26 cellular contexts compared by ENCODE assay signal in genomic region chr11:548700-549603, GRCh38. TPM values are rescaled to one million over a fixed set of nuclear protein-coding genes. Genes with fewer than 3 reads are reported as not detected.
DNase-seq lines count a peak whose midpoint lies in the region; ATAC-seq, FAIRE-seq and TF ChIP-seq lines count a peak whose summit lies in the region.
"Had no signal": no experiment of that assay in that cellular context is flagged by ENCODE, and none has a peak within 500 bp of the region (broad histone marks: within the 10 kb centered on the region; RNA-seq: fewer than 3 reads in every experiment).

No MANE protein-coding gene starts in this region.

- H3K4me3 ChIP-seq in HepG2 (replicated peaks in 1 of 3; ENCODE audit: insufficient read depth in 1 of 3, low read depth in 2 of 3, low read length in 3 of 3) (no peak overlapping the region), right lobe of liver (no peak overlapping the region), RWPE2 (ENCODE audit: severe bottlenecking) (no peak overlapping the region), kidney (ENCODE audit: low read length in 2 of 2) (no peak overlapping the region), SK-N-SH (ENCODE audit: low read depth in 2 of 2, low read length in 1 of 2) (no peak overlapping the region)
- H3K4me3 ChIP-seq: dorsolateral prefrontal cortex, lung, pancreas, skin epidermis had no signal

- no peak for DNase-seq in HepG2 (ENCODE audit: low spot score)
- no peak for DNase-seq in right lobe of liver
- no peak for DNase-seq in RWPE2 (ENCODE audit: low spot score)
- peak; percentile 66 for DNase-seq in kidney
- no peak for DNase-seq in sciatic nerve (ENCODE audit: low spot score)
- no peak for DNase-seq in SKM-1 treated with dmso at 0.1 percent for 144 hours (lab: John Stamatoyannopoulos, UW; ENCODE audit: unreplicated experiment)
- no peak for DNase-seq in SK-N-SH
- no peak for DNase-seq in activated naive CD4-positive, alpha-beta T cell treated with anti-CD3 and anti-CD28 coated beads, Interleukin-2, amount 50 U/mL, for 16 hours
- DNase-seq: ACHN; activated CD4-positive, alpha-beta T cell treated with anti-CD3 and anti-CD28 coated beads for 4 hours; activated CD8-positive, alpha-beta memory T cell treated with anti-CD3 and anti-CD28 coated beads, Interleukin-2, amount 10 ng/mL, durations not matched to agents 7 days and 5 days; activated naive CD8-positive, alpha-beta T cell treated with anti-CD3 and anti-CD28 coated beads, Interleukin-2, amount 50 U/mL, for 24 hours; dorsolateral prefrontal cortex; H9; naive B cell; NCI-H187 treated with DMSO at 0.1 percent for 48 hours; stimulated activated CD4-positive, alpha-beta T cell treated with anti-CD3 and anti-CD28 coated beads, Interleukin-4, amount 100 ng/mL, for 1 hour; T-helper 9 cell had no signal

- no TSS peak for BruUV-seq in HepG2 (replicated peaks; lab: Mats Ljungman, UMichigan)

- 53% methylated on average over 22 of the region's 32 CpGs for WGBS in HepG2 (ENCODE audit: low lambda C conversion rate)
- 89% methylated on average over 15 of the region's 32 CpGs for WGBS in right lobe of liver (ENCODE audit: insufficient coverage, low coverage, low lambda C conversion rate, missing lambda C conversion rate)
- 78% methylated on average over 30 of the region's 32 CpGs for whole genome bisulfite sequencing in SK-N-SH (ENCODE audit: low lambda C conversion rate)

- POLR2A ChIA-PET in HepG2 (lab: Yijun Ruan, JAX): interaction anchor here (1.2 kb wide), 1 partner anchor 10 kb away, joined by 3 read pairs; no protein-coding TSS in a partner anchor
- POLR2A ChIA-PET in SK-N-SH (lab: Yijun Ruan, JAX): no interaction called here

- no peak overlapping the region for H2AFZ ChIP-seq in HepG2 (ENCODE audit: low read length)
- no peak overlapping the region for H2AFZ ChIP-seq in SK-N-SH (ENCODE audit: low read depth)

- intact Hi-C loops in HepG2 (cut with micrococcal nuclease; ENCODE audit: unreplicated experiment) (no loop called here), right lobe of liver (cut with DNase I) (no loop called here), kidney (cut with DNase I) (no loop called here), sciatic nerve (cut with DNase I) (no loop called here)

- H3K4me1 ChIP-seq in HepG2 (ENCODE audit: insufficient read depth, low read length) (peaks cover 61% of the 10 kb centered on the region), right lobe of liver (no peaks in the 10 kb centered on the region), RWPE2 (ENCODE audit: insufficient read depth, poor library complexity, severe bottlenecking) (no peaks in the 10 kb centered on the region), kidney (ENCODE audit: control insufficient read depth in 1 of 2, insufficient read depth in 1 of 2, low read depth in 1 of 2, low read length in 2 of 2) (peaks cover 0 to 5% of the 10 kb centered on the region in 2 donors), SK-N-SH (ENCODE audit: control insufficient read depth in 1 of 2, insufficient read depth in 2 of 2, low read depth in 1 of 2, low read length in 1 of 2) (peaks cover 0 to 4% of the 10 kb centered on the region in 2 experiments; a peak in 1 of 4 replicates)

- TF ChIP-seq RAD21 in HepG2 (CRISPR knock-in tag; IDR thresholded peaks at IDR 0.05): no peak
- no peak for TF ChIP-seq RAD21 in SK-N-SH (IDR thresholded peaks at IDR 0.05; ENCODE audit: low read length)

- H3F3A ChIP-seq in SK-N-SH (replicated peaks; ENCODE audit: insufficient read depth): no peaks in the 10 kb centered on the region

- no peaks in the 10 kb centered on the region for H3K9me2 ChIP-seq in SK-N-SH

- FAIRE-seq in HepG2 (lab: Jason Lieb, UNC): no peak
- no peak for FAIRE-seq in kidney (lab: Jason Lieb, UNC)
- FAIRE-seq: frontal cortex, GM12891, keratinocyte, pancreas, urothelium cell line had no signal

- in situ Hi-C loops in HepG2 (cut with HindIII; ENCODE audit: extremely low pct_ligation_motif_present, low pct_unique_long_range_greater_than_20kb): no loop called here

- H3K79me2 ChIP-seq in HepG2 (ENCODE audit: insufficient read depth, low read length) (no peaks in the 10 kb centered on the region), SK-N-SH (ENCODE audit: insufficient read depth) (no peaks in the 10 kb centered on the region)

- TF ChIP-seq CTCF in HepG2 (CRISPR knock-in tag; IDR thresholded peaks at IDR 0.05) (no peak), right lobe of liver (IDR thresholded peaks at IDR 0.05) (no peak), RWPE2 (IDR thresholded peaks at IDR 0.05; ENCODE audit: poor library complexity, severe bottlenecking) (no peak), kidney (IDR thresholded peaks at IDR 0.05; ENCODE audit: borderline replicate concordance, extremely low read depth, insufficient read depth) (no peak), SK-N-SH (IDR thresholded peaks at IDR 0.05) (no peak)

- H3K4me2 ChIP-seq in HepG2 (ENCODE audit: low read depth, low read length) (no peak overlapping the region), SK-N-SH (no peak overlapping the region)

- TF ChIP-seq EP300 in HepG2 (IDR thresholded peaks at IDR 0.05; ENCODE audit: low read depth in 2 of 2, low read length in 2 of 2) (no peak), HepG2 (CRISPR knock-in tag; IDR thresholded peaks at IDR 0.05; ENCODE audit: borderline replicate concordance) (no peak), SK-N-SH (IDR thresholded peaks at IDR 0.05; ENCODE audit: borderline replicate concordance in 1 of 2, low read depth in 1 of 2, low read length in 1 of 2) (no peak)

- H3K9me3 ChIP-seq in HepG2 (ENCODE audit: low read length) (no peaks in the 10 kb centered on the region), right lobe of liver (no peaks in the 10 kb centered on the region), RWPE2 (ENCODE audit: severe bottlenecking) (no peaks in the 10 kb centered on the region), kidney (ENCODE audit: control insufficient read depth in 1 of 2, low read length in 2 of 2) (no peaks in the 10 kb centered on the region), SK-N-SH (no peaks in the 10 kb centered on the region)
- H3K9me3 ChIP-seq: pancreas had no signal

- H3K9ac ChIP-seq in HepG2 (ENCODE audit: insufficient read depth, low read depth, low read length) (no peak overlapping the region), kidney (ENCODE audit: low read length in 2 of 2) (no peak overlapping the region), SK-N-SH (no peak overlapping the region)

- CTCF ChIA-PET in HepG2 (lab: Yijun Ruan, JAX; ENCODE audit: low intra/inter-chr PET ratio, low total read pairs) (no interaction called here), SK-N-SH (lab: Yijun Ruan, JAX) (interaction anchor here (1.5 kb wide), 1 partner anchor 179 kb away, joined by 7 read pairs; no protein-coding TSS in a partner anchor)

- ATAC-seq in HepG2: no peak
- no peak for ATAC-seq in right lobe of liver
- ATAC-seq in RWPE2 (ENCODE audit: low read depth): 0 out of 3 replicates have a peak, but pooled peaks have one; percentile 16
- no peak for ATAC-seq in sciatic nerve
- ATAC-seq: activated CD8-positive, alpha-beta memory T cell treated with anti-CD3 and anti-CD28 coated beads, Interleukin-2, amount 10 ng/mL, durations not matched to agents 7 days and 5 days; activated naive CD8-positive, alpha-beta T cell treated with anti-CD3 and anti-CD28 coated beads, Interleukin-2, amount 50 U/mL, for 24 hours; pancreas had no signal

- H4K20me1 ChIP-seq in HepG2 (ENCODE audit: insufficient read depth, low read length): no peaks in the 10 kb centered on the region
- no peaks in the 10 kb centered on the region for H4K20me1 ChIP-seq in SK-N-SH (ENCODE audit: insufficient read depth)

- TF ChIP-seq POLR2A in HepG2 (IDR thresholded peaks at IDR 0.05; ENCODE audit: insufficient read depth in 1 of 2, low read depth in 2 of 2, low read length in 2 of 2) (no peak), right lobe of liver (IDR thresholded peaks at IDR 0.05) (no peak)

- H3K27me3 ChIP-seq in HepG2 (ENCODE audit: control insufficient read depth in 1 of 2, insufficient read depth in 2 of 2, low read length in 2 of 2) (peaks cover 12 to 37% of the 10 kb centered on the region in 2 experiments), right lobe of liver (no peaks in the 10 kb centered on the region), RWPE2 (ENCODE audit: insufficient read depth, poor library complexity, severe bottlenecking) (no peaks in the 10 kb centered on the region), SK-N-SH (ENCODE audit: insufficient read depth) (no peaks in the 10 kb centered on the region)
- H3K27me3 ChIP-seq: pancreas had no signal

- H3K27ac ChIP-seq in HepG2 (ENCODE audit: extremely low read length, insufficient read depth, low read length) (no peak overlapping the region), right lobe of liver (no peak overlapping the region), RWPE2 (ENCODE audit: poor library complexity, severe bottlenecking) (no peak overlapping the region), kidney (ENCODE audit: low read depth in 2 of 2, low read length in 2 of 2) (no peak overlapping the region), SK-N-SH (ENCODE audit: low read depth in 2 of 2, low read length in 1 of 2) (no peak overlapping the region)
- H3K27ac ChIP-seq: C4-2B, dorsolateral prefrontal cortex, pancreas, skin epidermis had no signal

- H3K36me3 ChIP-seq in HepG2 (replicated peaks in 1 of 2; ENCODE audit: control insufficient read depth in 1 of 2, insufficient read depth in 2 of 2, low read length in 2 of 2) (no peaks in the 10 kb centered on the region), right lobe of liver (no peaks in the 10 kb centered on the region), RWPE2 (ENCODE audit: low read depth) (no peaks in the 10 kb centered on the region), kidney (ENCODE audit: control insufficient read depth in 1 of 2, insufficient read depth in 2 of 2, low read length in 2 of 2) (no peaks in the 10 kb centered on the region), SK-N-SH (replicated peaks in 1 of 2; ENCODE audit: control insufficient read depth in 1 of 2, insufficient read depth in 2 of 2, low read length in 1 of 2) (no peaks in the 10 kb centered on the region)
- H3K36me3 ChIP-seq: pancreas had no signal

RNA-seq across cellular contexts. Expression of gene LMNTD2, which starts 11.6 kb away (rescaled TPM):
- total RNA-seq in HepG2 (2016; rRNA removed; fragmentation: Illumina TruSeq; extraction: Trizol): 0.25 and 1.1 TPM in 2 replicates
- 0.40 and 0.44 TPM in 2 replicates for total RNA-seq in HepG2 (2016; cell fraction: cytosol; rRNA removed; fragmentation: Illumina TruSeq; extraction: Trizol; ENCODE audit: low read depth)
- 0.45 and 1.1 TPM in 2 replicates for total RNA-seq in HepG2 (2016; cell fraction: insoluble cytoplasmic fraction; rRNA removed; fragmentation: Illumina TruSeq; extraction: Trizol)
- 0.79 and 1.3 TPM in 2 replicates for total RNA-seq in HepG2 (2016; cell fraction: membrane; rRNA removed; fragmentation: Illumina TruSeq; extraction: Trizol)
- total RNA-seq in HepG2 (2016; cell fraction: nucleus; rRNA removed; fragmentation: Illumina TruSeq; extraction: Trizol): 1.3 and 1.7 TPM in 2 replicates
- polyA plus RNA-seq in HepG2 (2011; rRNA removed): 3.1 and 3.6 TPM in 2 replicates
- 1.1 and 2.2 TPM in 2 replicates for polyA plus RNA-seq in HepG2 (2011; cell fraction: cytosol; rRNA removed)
- polyA plus RNA-seq in HepG2 (2011; cell fraction: nucleus; rRNA removed): 50.0 and 60.4 TPM in 2 replicates
- 1.3 and 1.4 TPM in 2 replicates for polyA plus RNA-seq in HepG2 (2012)
- polyA plus RNA-seq in HepG2 (2016; cell fraction: cytosol; fragmentation: Illumina TruSeq; extraction: Trizol; ENCODE audit: low read depth): 0.53 and 0.78 TPM in 2 replicates
- polyA plus RNA-seq in HepG2 (2016; cell fraction: insoluble cytoplasmic fraction; fragmentation: Illumina TruSeq; extraction: Trizol; ENCODE audit: low read depth): 0.42 and 0.68 TPM in 2 replicates
- 0.96 and 1.2 TPM in 2 replicates for polyA plus RNA-seq in HepG2 (2016; cell fraction: membrane; fragmentation: Illumina TruSeq; extraction: Trizol; ENCODE audit: low read depth)
- polyA plus RNA-seq in HepG2 (2016; cell fraction: nucleus; fragmentation: Illumina TruSeq; extraction: Trizol; ENCODE audit: insufficient read depth, low read depth): 3.7 and 5.0 TPM in 2 replicates
- 0.51 and 0.96 TPM in 2 replicates for polyA minus RNA-seq in HepG2 (2011; rRNA and poly(A)+ RNA removed; ENCODE audit: low replicate concordance)
- polyA minus RNA-seq in HepG2 (2011; cell fraction: cytosol; rRNA and poly(A)+ RNA removed): 0.88 and 1.4 TPM in 2 replicates
- 2.6 and 3.1 TPM in 2 replicates for polyA minus RNA-seq in HepG2 (2011; cell fraction: nucleus; rRNA and poly(A)+ RNA removed)
- total RNA-seq in right lobe of liver: 10 to 100 TPM in 1 of 6 experiments, 1 to 10 TPM in 5; 4.7 to 14.7 (median 7.9) TPM
- 8.0 TPM for total RNA-seq in kidney
- polyA plus RNA-seq in kidney (ENCODE audit: insufficient read depth, low read depth, low replicate concordance): 6.2 TPM
- 1.3 TPM for total RNA-seq in sciatic nerve
- 2.4 and 2.6 TPM in 2 replicates for polyA plus RNA-seq in SK-N-SH (2012; rRNA removed)
- polyA plus RNA-seq in SK-N-SH (2012; cell fraction: cytosol; rRNA removed): 0.60 and 1.3 TPM in 2 replicates
- polyA plus RNA-seq in SK-N-SH (2012; cell fraction: nucleus; rRNA removed): 30.2 and 47.4 TPM in 2 replicates
- total RNA-seq: frontal cortex had no signal

RNA-seq across cellular contexts. Expression of gene LRRC56, which starts 11.6 kb away (rescaled TPM):
- 0.08 and 0.11 TPM in 2 replicates for total RNA-seq in HepG2 (2016; rRNA removed; fragmentation: Illumina TruSeq; extraction: Trizol)
- 0.10 TPM in 1 of 2 replicates, not detected in the other for total RNA-seq in HepG2 (2016; cell fraction: cytosol; rRNA removed; fragmentation: Illumina TruSeq; extraction: Trizol; ENCODE audit: low read depth)
- total RNA-seq in HepG2 (2016; cell fraction: insoluble cytoplasmic fraction; rRNA removed; fragmentation: Illumina TruSeq; extraction: Trizol): 0.09 TPM in 2 replicates
- total RNA-seq in HepG2 (2016; cell fraction: membrane; rRNA removed; fragmentation: Illumina TruSeq; extraction: Trizol): 0.06 and 0.07 TPM in 2 replicates
- total RNA-seq in HepG2 (2016; cell fraction: nucleus; rRNA removed; fragmentation: Illumina TruSeq; extraction: Trizol): not detected in 2 replicates
- 0.29 and 0.46 TPM in 2 replicates for polyA plus RNA-seq in HepG2 (2011; rRNA removed)
- 0.21 and 0.22 TPM in 2 replicates for polyA plus RNA-seq in HepG2 (2011; cell fraction: cytosol; rRNA removed)
- 3.4 and 3.8 TPM in 2 replicates for polyA plus RNA-seq in HepG2 (2011; cell fraction: nucleus; rRNA removed)
- 0.34 and 0.59 TPM in 2 replicates for polyA plus RNA-seq in HepG2 (2012)
- polyA plus RNA-seq in HepG2 (2016; cell fraction: cytosol; fragmentation: Illumina TruSeq; extraction: Trizol; ENCODE audit: low read depth): 0.05 TPM in 1 of 2 replicates, not detected in the other
- polyA plus RNA-seq in HepG2 (2016; cell fraction: insoluble cytoplasmic fraction; fragmentation: Illumina TruSeq; extraction: Trizol; ENCODE audit: low read depth): 0.19 TPM in 1 of 2 replicates, not detected in the other
- 0.10 TPM in 1 of 2 replicates, not detected in the other for polyA plus RNA-seq in HepG2 (2016; cell fraction: membrane; fragmentation: Illumina TruSeq; extraction: Trizol; ENCODE audit: low read depth)
- 0.37 and 0.44 TPM in 2 replicates for polyA plus RNA-seq in HepG2 (2016; cell fraction: nucleus; fragmentation: Illumina TruSeq; extraction: Trizol; ENCODE audit: insufficient read depth, low read depth)
- 0.20 and 0.56 TPM in 2 replicates for polyA minus RNA-seq in HepG2 (2011; rRNA and poly(A)+ RNA removed; ENCODE audit: low replicate concordance)
- polyA minus RNA-seq in HepG2 (2011; cell fraction: cytosol; rRNA and poly(A)+ RNA removed): 0.30 TPM in 1 of 2 replicates, not detected in the other
- polyA minus RNA-seq in HepG2 (2011; cell fraction: nucleus; rRNA and poly(A)+ RNA removed): 0.37 and 0.64 TPM in 2 replicates
- total RNA-seq in right lobe of liver: 1 to 10 TPM in 1 of 6 experiments, under 1 TPM in 4, not detected in 1; 0.12 to 1.1 (median 0.71) TPM
- 7.7 TPM for total RNA-seq in kidney
- polyA plus RNA-seq in kidney (ENCODE audit: insufficient read depth, low read depth, low replicate concordance): 1.2 TPM
- 1.4 TPM for total RNA-seq in sciatic nerve
- polyA plus RNA-seq in SK-N-SH (2012; rRNA removed): 1.2 and 1.4 TPM in 2 replicates
- 0.30 and 0.52 TPM in 2 replicates for polyA plus RNA-seq in SK-N-SH (2012; cell fraction: cytosol; rRNA removed)
- 5.4 and 6.2 TPM in 2 replicates for polyA plus RNA-seq in SK-N-SH (2012; cell fraction: nucleus; rRNA removed)

RNA-seq across cellular contexts. Expression of gene RASSF7, which starts 11.8 kb away (rescaled TPM):
- total RNA-seq in HepG2 (2016; rRNA removed; fragmentation: Illumina TruSeq; extraction: Trizol) (13.1 and 20.2 TPM in 2 replicates), right lobe of liver (10 to 100 TPM; 20.5 to 61.1 (median 39.5) TPM), kidney (106 TPM), sciatic nerve (7.5 TPM)
- 5.4 and 5.7 TPM in 2 replicates for total RNA-seq in HepG2 (2016; cell fraction: cytosol; rRNA removed; fragmentation: Illumina TruSeq; extraction: Trizol; ENCODE audit: low read depth)
- 13.3 and 19.7 TPM in 2 replicates for total RNA-seq in HepG2 (2016; cell fraction: insoluble cytoplasmic fraction; rRNA removed; fragmentation: Illumina TruSeq; extraction: Trizol)
- total RNA-seq in HepG2 (2016; cell fraction: membrane; rRNA removed; fragmentation: Illumina TruSeq; extraction: Trizol): 10.8 and 11.9 TPM in 2 replicates
- total RNA-seq in HepG2 (2016; cell fraction: nucleus; rRNA removed; fragmentation: Illumina TruSeq; extraction: Trizol): 16.7 and 17.2 TPM in 2 replicates
- polyA plus RNA-seq in HepG2 (2011; rRNA removed) (28.6 and 36.4 TPM in 2 replicates), kidney (ENCODE audit: insufficient read depth, low read depth, low replicate concordance) (108 TPM), SK-N-SH (2012; rRNA removed) (19.8 and 24.0 TPM in 2 replicates)
- polyA plus RNA-seq in HepG2 (2011; cell fraction: cytosol; rRNA removed): 22.3 and 49.0 TPM in 2 replicates
- 139 and 165 TPM in 2 replicates for polyA plus RNA-seq in HepG2 (2011; cell fraction: nucleus; rRNA removed)
- 8.9 and 12.6 TPM in 2 replicates for polyA plus RNA-seq in HepG2 (2012)
- 4.7 and 6.0 TPM in 2 replicates for polyA plus RNA-seq in HepG2 (2016; cell fraction: cytosol; fragmentation: Illumina TruSeq; extraction: Trizol; ENCODE audit: low read depth)
- 12.3 and 15.9 TPM in 2 replicates for polyA plus RNA-seq in HepG2 (2016; cell fraction: insoluble cytoplasmic fraction; fragmentation: Illumina TruSeq; extraction: Trizol; ENCODE audit: low read depth)
- 5.9 and 7.2 TPM in 2 replicates for polyA plus RNA-seq in HepG2 (2016; cell fraction: membrane; fragmentation: Illumina TruSeq; extraction: Trizol; ENCODE audit: low read depth)
- polyA plus RNA-seq in HepG2 (2016; cell fraction: nucleus; fragmentation: Illumina TruSeq; extraction: Trizol; ENCODE audit: insufficient read depth, low read depth): 32.6 and 40.7 TPM in 2 replicates
- polyA minus RNA-seq in HepG2 (2011; rRNA and poly(A)+ RNA removed; ENCODE audit: low replicate concordance): 6.7 and 39.4 TPM in 2 replicates
- 10.4 and 10.9 TPM in 2 replicates for polyA minus RNA-seq in HepG2 (2011; cell fraction: cytosol; rRNA and poly(A)+ RNA removed)
- 15.2 and 17.9 TPM in 2 replicates for polyA minus RNA-seq in HepG2 (2011; cell fraction: nucleus; rRNA and poly(A)+ RNA removed)
- 8.2 and 11.7 TPM in 2 replicates for polyA plus RNA-seq in SK-N-SH (2012; cell fraction: cytosol; rRNA removed)
- 105 and 144 TPM in 2 replicates for polyA plus RNA-seq in SK-N-SH (2012; cell fraction: nucleus; rRNA removed)

RNA-seq across cellular contexts. Expression of gene HRAS, which starts 13.6 kb away (rescaled TPM):
- total RNA-seq in HepG2 (2016; rRNA removed; fragmentation: Illumina TruSeq; extraction: Trizol) (47.5 and 50.0 TPM in 2 replicates), right lobe of liver (10 to 100 TPM in 5 of 6 experiments, 1 to 10 TPM in 1; 7.6 to 20.9 (median 14.8) TPM), kidney (66.1 TPM), sciatic nerve (45.2 TPM)
- total RNA-seq in HepG2 (2016; cell fraction: cytosol; rRNA removed; fragmentation: Illumina TruSeq; extraction: Trizol; ENCODE audit: low read depth): 97.1 and 126 TPM in 2 replicates
- 35.7 and 53.4 TPM in 2 replicates for total RNA-seq in HepG2 (2016; cell fraction: insoluble cytoplasmic fraction; rRNA removed; fragmentation: Illumina TruSeq; extraction: Trizol)
- total RNA-seq in HepG2 (2016; cell fraction: membrane; rRNA removed; fragmentation: Illumina TruSeq; extraction: Trizol): 106 and 128 TPM in 2 replicates
- total RNA-seq in HepG2 (2016; cell fraction: nucleus; rRNA removed; fragmentation: Illumina TruSeq; extraction: Trizol): 23.1 and 23.7 TPM in 2 replicates
- polyA plus RNA-seq in HepG2 (2011; rRNA removed) (32.9 TPM in 2 replicates), kidney (ENCODE audit: insufficient read depth, low read depth, low replicate concordance) (100 TPM), SK-N-SH (2012; rRNA removed) (138 and 217 TPM in 2 replicates)
- polyA plus RNA-seq in HepG2 (2011; cell fraction: cytosol; rRNA removed): 29.5 and 42.1 TPM in 2 replicates
- 62.4 and 65.1 TPM in 2 replicates for polyA plus RNA-seq in HepG2 (2011; cell fraction: nucleus; rRNA removed)
- polyA plus RNA-seq in HepG2 (2012): 15.4 and 32.7 TPM in 2 replicates
- polyA plus RNA-seq in HepG2 (2016; cell fraction: cytosol; fragmentation: Illumina TruSeq; extraction: Trizol; ENCODE audit: low read depth): 120 and 151 TPM in 2 replicates
- polyA plus RNA-seq in HepG2 (2016; cell fraction: insoluble cytoplasmic fraction; fragmentation: Illumina TruSeq; extraction: Trizol; ENCODE audit: low read depth): 33.8 and 38.7 TPM in 2 replicates
- 96.2 and 121 TPM in 2 replicates for polyA plus RNA-seq in HepG2 (2016; cell fraction: membrane; fragmentation: Illumina TruSeq; extraction: Trizol; ENCODE audit: low read depth)
- polyA plus RNA-seq in HepG2 (2016; cell fraction: nucleus; fragmentation: Illumina TruSeq; extraction: Trizol; ENCODE audit: insufficient read depth, low read depth): 47.3 and 47.4 TPM in 2 replicates
- 29.8 and 71.6 TPM in 2 replicates for polyA minus RNA-seq in HepG2 (2011; rRNA and poly(A)+ RNA removed; ENCODE audit: low replicate concordance)
- polyA minus RNA-seq in HepG2 (2011; cell fraction: cytosol; rRNA and poly(A)+ RNA removed): 8.5 and 9.0 TPM in 2 replicates
- 5.8 and 11.4 TPM in 2 replicates for polyA minus RNA-seq in HepG2 (2011; cell fraction: nucleus; rRNA and poly(A)+ RNA removed)
- polyA plus RNA-seq in SK-N-SH (2012; cell fraction: cytosol; rRNA removed): 95.3 and 125 TPM in 2 replicates
- polyA plus RNA-seq in SK-N-SH (2012; cell fraction: nucleus; rRNA removed): 189 and 285 TPM in 2 replicates

RNA-seq across cellular contexts. Expression of gene PHRF1, which starts 27.3 kb away (rescaled TPM):
- total RNA-seq in HepG2 (2016; rRNA removed; fragmentation: Illumina TruSeq; extraction: Trizol) (13.7 and 16.7 TPM in 2 replicates), right lobe of liver (10 to 100 TPM; 15.4 to 21.9 (median 20.3) TPM), kidney (30.9 TPM), sciatic nerve (33.5 TPM)
- total RNA-seq in HepG2 (2016; cell fraction: cytosol; rRNA removed; fragmentation: Illumina TruSeq; extraction: Trizol; ENCODE audit: low read depth): 7.4 and 7.9 TPM in 2 replicates
- total RNA-seq in HepG2 (2016; cell fraction: insoluble cytoplasmic fraction; rRNA removed; fragmentation: Illumina TruSeq; extraction: Trizol): 10.7 and 17.0 TPM in 2 replicates
- total RNA-seq in HepG2 (2016; cell fraction: membrane; rRNA removed; fragmentation: Illumina TruSeq; extraction: Trizol): 5.1 and 6.1 TPM in 2 replicates
- 10.8 and 14.2 TPM in 2 replicates for total RNA-seq in HepG2 (2016; cell fraction: nucleus; rRNA removed; fragmentation: Illumina TruSeq; extraction: Trizol)
- polyA plus RNA-seq in HepG2 (2011; rRNA removed) (8.2 and 11.2 TPM in 2 replicates), kidney (ENCODE audit: insufficient read depth, low read depth, low replicate concordance) (7.5 TPM), SK-N-SH (2012; rRNA removed) (18.8 and 22.7 TPM in 2 replicates)
- 4.8 and 7.0 TPM in 2 replicates for polyA plus RNA-seq in HepG2 (2011; cell fraction: cytosol; rRNA removed)
- 30.1 and 30.7 TPM in 2 replicates for polyA plus RNA-seq in HepG2 (2011; cell fraction: nucleus; rRNA removed)
- 7.4 and 8.1 TPM in 2 replicates for polyA plus RNA-seq in HepG2 (2012)
- 1.6 and 1.8 TPM in 2 replicates for polyA plus RNA-seq in HepG2 (2016; cell fraction: cytosol; fragmentation: Illumina TruSeq; extraction: Trizol; ENCODE audit: low read depth)
- 10.7 and 13.7 TPM in 2 replicates for polyA plus RNA-seq in HepG2 (2016; cell fraction: insoluble cytoplasmic fraction; fragmentation: Illumina TruSeq; extraction: Trizol; ENCODE audit: low read depth)
- polyA plus RNA-seq in HepG2 (2016; cell fraction: membrane; fragmentation: Illumina TruSeq; extraction: Trizol; ENCODE audit: low read depth): 2.1 and 2.5 TPM in 2 replicates
- 25.7 and 27.7 TPM in 2 replicates for polyA plus RNA-seq in HepG2 (2016; cell fraction: nucleus; fragmentation: Illumina TruSeq; extraction: Trizol; ENCODE audit: insufficient read depth, low read depth)
- 13.6 and 18.7 TPM in 2 replicates for polyA minus RNA-seq in HepG2 (2011; rRNA and poly(A)+ RNA removed; ENCODE audit: low replicate concordance)
- 7.8 and 7.9 TPM in 2 replicates for polyA minus RNA-seq in HepG2 (2011; cell fraction: cytosol; rRNA and poly(A)+ RNA removed)
- 17.4 and 19.9 TPM in 2 replicates for polyA minus RNA-seq in HepG2 (2011; cell fraction: nucleus; rRNA and poly(A)+ RNA removed)
- polyA plus RNA-seq in SK-N-SH (2012; cell fraction: cytosol; rRNA removed): 9.2 and 13.1 TPM in 2 replicates
- polyA plus RNA-seq in SK-N-SH (2012; cell fraction: nucleus; rRNA removed): 42.5 and 52.9 TPM in 2 replicates
